Comparison of ENCODE assay signal across 26 cellular contexts in the genomic region with DNA sequence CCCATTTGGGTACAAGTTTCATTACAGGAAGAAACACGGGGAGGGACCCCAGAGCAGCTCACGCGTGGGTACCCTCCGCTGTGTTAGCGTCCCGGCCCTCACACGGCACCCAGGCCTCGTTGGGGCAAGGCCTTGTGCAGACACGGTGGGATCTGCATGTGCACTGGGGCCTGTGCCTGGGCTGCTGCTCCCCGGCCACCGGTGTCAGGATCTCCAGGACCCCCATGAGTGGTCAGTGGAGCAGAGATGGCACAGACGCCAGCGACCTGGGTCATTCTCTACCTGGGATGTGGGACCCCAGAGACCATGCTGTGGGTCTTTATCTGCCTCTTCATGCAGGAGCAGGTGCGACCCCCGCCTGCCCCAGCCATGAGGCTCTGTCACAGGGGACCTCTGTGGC. TPM values are rescaled to one million over a fixed set of nuclear protein-coding genes. Genes with fewer than 3 reads are reported as not detected.
"Had no signal": no experiment of that assay in that cellular context is flagged by ENCODE, and none has a peak within 500 bp of the region (broad histone marks: within the 10 kb centered on the region; RNA-seq: fewer than 3 reads in every experiment).

No MANE protein-coding gene starts in this region.

- ATAC-seq: activated T-cell treated with anti-CD3 and anti-CD28 coated beads, Interleukin-2, amount 50 U/mL, for 4 hours; gastrocnemius medialis; heart left ventricle; left colon; naive thymus-derived CD8-positive, alpha-beta T cell; pancreas; stimulated activated naive B cell treated with anti-CD40 and anti-IgM and Interleukin-4, amounts not matched to agents 10 μg/mL and 1 μg/mL and 100 μg/mL, for 72 hours had no signal

- H3K27ac Mint-ChIP-seq: activated naive CD8-positive, alpha-beta T cell treated with anti-CD3 and anti-CD28 coated beads for 36 hours; naive thymus-derived CD8-positive, alpha-beta T cell; stimulated activated naive B cell treated with anti-CD40 and anti-IgM and Interleukin-4, amounts not matched to agents 10 μg/mL and 1 μg/mL and 100 μg/mL, for 72 hours had no signal

- H3K9me3 Mint-ChIP-seq: activated naive CD8-positive, alpha-beta T cell treated with anti-CD3 and anti-CD28 coated beads for 36 hours; activated T-cell treated with anti-CD3 and anti-CD28 coated beads, Interleukin-2, amount 50 U/mL, for 4 hours; naive thymus-derived CD8-positive, alpha-beta T cell; stimulated activated naive B cell treated with anti-CD40 and anti-IgM and Interleukin-4, amounts not matched to agents 10 μg/mL and 1 μg/mL and 100 μg/mL, for 72 hours had no signal

- H3K4me3 Mint-ChIP-seq: activated naive CD8-positive, alpha-beta T cell treated with anti-CD3 and anti-CD28 coated beads for 36 hours; activated T-cell treated with anti-CD3 and anti-CD28 coated beads, Interleukin-2, amount 50 U/mL, for 4 hours; naive thymus-derived CD8-positive, alpha-beta T cell; stimulated activated naive B cell treated with anti-CD40 and anti-IgM and Interleukin-4, amounts not matched to agents 10 μg/mL and 1 μg/mL and 100 μg/mL, for 72 hours had no signal

- H3K4me2 ChIP-seq: smooth muscle cell had no signal

- DNase-seq: activated CD4-positive, alpha-beta T cell treated with anti-CD3 and anti-CD28 coated beads for 4 hours; activated CD4-positive, alpha-beta T cell treated with anti-CD3 and anti-CD28 coated beads, Interleukin-2, amount 50 U/mL, for 48 hours; activated CD4-positive, CD25-positive, alpha-beta regulatory T cell; activated CD8-positive, alpha-beta memory T cell treated with anti-CD3 and anti-CD28 coated beads, Interleukin-2, amount 50 U/mL, for 48 hours; activated naive CD4-positive, alpha-beta T cell treated with Interleukin-2 at 50 U/mL for 16 hours; activated naive CD8-positive, alpha-beta T cell treated with anti-CD3 and anti-CD28 coated beads for 36 hours; activated T-cell treated with anti-CD3 and anti-CD28 coated beads, Interleukin-2, amount 50 U/mL, for 4 hours; esophagus squamous epithelium; gastrocnemius medialis; naive thymus-derived CD8-positive, alpha-beta T cell; sigmoid colon; stimulated activated CD4-positive, alpha-beta T cell treated with anti-CD3 and anti-CD28 coated beads, Interleukin-2, amount 100 ng/mL, for 48 hours; stimulated activated CD8-positive, alpha-beta memory T cell treated with anti-CD3 and anti-CD28 coated beads, Interleukin-4, amount 100 ng/mL, for 48 hours; stimulated activated naive B cell treated with anti-CD40 and anti-IgM and Interleukin-4, amounts not matched to agents 10 μg/mL and 1 μg/mL and 100 μg/mL, for 72 hours; T-helper 9 cell; transverse colon had no signal

- H3K36me3 ChIP-seq: breast epithelium, esophagus squamous epithelium, gastrocnemius medialis, heart left ventricle, pancreas, sigmoid colon, transverse colon had no signal

- H3K4me3 ChIP-seq: breast epithelium, coronary artery, esophagus squamous epithelium, gastrocnemius medialis, heart left ventricle, lung, pancreas, sigmoid colon, smooth muscle cell, transverse colon had no signal

- H3K27me3 ChIP-seq: pancreas had no signal

- H3K27ac ChIP-seq: breast epithelium, coronary artery, esophagus squamous epithelium, gastrocnemius medialis, heart left ventricle, pancreas, sigmoid colon, transverse colon had no signal

- H3K9me3 ChIP-seq: breast epithelium, esophagus squamous epithelium, gastrocnemius medialis, heart left ventricle, pancreas, sigmoid colon, transverse colon had no signal

- H3K36me3 Mint-ChIP-seq: activated naive CD8-positive, alpha-beta T cell treated with anti-CD3 and anti-CD28 coated beads for 36 hours had no signal

RNA-seq across cellular contexts. Expression of a gene that starts 5.4 kb away (rescaled TPM):
- total RNA-seq: activated CD8-positive, alpha-beta memory T cell treated with anti-CD3 and anti-CD28 coated beads for 36 hours; activated naive CD8-positive, alpha-beta T cell treated with anti-CD3 and anti-CD28 coated beads for 36 hours; activated T-cell treated with anti-CD3 and anti-CD28 coated beads, Interleukin-2, amount 50 U/mL, for 4 hours; naive thymus-derived CD8-positive, alpha-beta T cell; T-helper 1 cell treated with Interleukin-12 subunit alpha and Interleukin-12 subunit beta and Interleukin-4 antibody, amounts not matched to agents 30 ng/mL and 1 ng/mL, for 36 hours had no signal

RNA-seq across cellular contexts. Expression of a gene that starts 47.9 kb away (rescaled TPM):
- total RNA-seq: sigmoid colon, temporal lobe had no signal
